8 cellular contexts compared by ENCODE assay signal in genomic region chr14:24195186-24196070, GRCh38. TPM values are rescaled to one million over a fixed set of nuclear protein-coding genes. Genes with fewer than 3 reads are reported as not detected.
DNase-seq lines count a peak whose midpoint lies in the region; ATAC-seq and TF ChIP-seq lines count a peak whose summit lies in the region.

A gene with protein sequence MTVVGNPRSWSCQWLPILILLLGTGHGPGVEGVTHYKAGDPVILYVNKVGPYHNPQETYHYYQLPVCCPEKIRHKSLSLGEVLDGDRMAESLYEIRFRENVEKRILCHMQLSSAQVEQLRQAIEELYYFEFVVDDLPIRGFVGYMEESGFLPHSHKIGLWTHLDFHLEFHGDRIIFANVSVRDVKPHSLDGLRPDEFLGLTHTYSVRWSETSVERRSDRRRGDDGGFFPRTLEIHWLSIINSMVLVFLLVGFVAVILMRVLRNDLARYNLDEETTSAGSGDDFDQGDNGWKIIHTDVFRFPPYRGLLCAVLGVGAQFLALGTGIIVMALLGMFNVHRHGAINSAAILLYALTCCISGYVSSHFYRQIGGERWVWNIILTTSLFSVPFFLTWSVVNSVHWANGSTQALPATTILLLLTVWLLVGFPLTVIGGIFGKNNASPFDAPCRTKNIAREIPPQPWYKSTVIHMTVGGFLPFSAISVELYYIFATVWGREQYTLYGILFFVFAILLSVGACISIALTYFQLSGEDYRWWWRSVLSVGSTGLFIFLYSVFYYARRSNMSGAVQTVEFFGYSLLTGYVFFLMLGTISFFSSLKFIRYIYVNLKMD (minus strand): TSS chr14:24195441. CDS start chr14:24195019, 422 bp downstream.

- H3K4me1 ChIP-seq in right cardiac atrium (ENCODE audit: control insufficient read depth, insufficient read depth, low read length) (no peaks in the 10 kb centered on the region), rectal smooth muscle tissue (ENCODE audit: control insufficient read depth, insufficient read depth, low read length) (peaks cover 14% of the 10 kb centered on the region), vagina (peaks cover 39% of the 10 kb centered on the region)

- H3K27ac ChIP-seq in angular gyrus (ENCODE audit: low read depth, low read length): peak within 1 kb of the TSS; percentile 95
- H3K27ac ChIP-seq in right cardiac atrium (ENCODE audit: low read length): peak within 1 kb of the TSS; percentile 88
- peak within 1 kb of the TSS; percentile 99 for H3K27ac ChIP-seq in rectal smooth muscle tissue (ENCODE audit: low read depth, low read length)
- H3K27ac ChIP-seq in vagina: peak within 1 kb of the TSS; percentile 95

- peak; percentile 92 for ATAC-seq in GM18498 (IDR thresholded peaks at IDR 0.05; ENCODE audit: unreplicated experiment)
- ATAC-seq in HG02852 (IDR thresholded peaks at IDR 0.05; ENCODE audit: unreplicated experiment): peak; percentile 86
- ATAC-seq in right cardiac atrium: peak; percentile 95

- no peaks in the 10 kb centered on the region for H3K27me3 ChIP-seq in right cardiac atrium (ENCODE audit: control insufficient read depth, insufficient read depth)
- no peaks in the 10 kb centered on the region for H3K27me3 ChIP-seq in rectal smooth muscle tissue (ENCODE audit: control insufficient read depth, insufficient read depth, low read length)
- no peaks in the 10 kb centered on the region for H3K27me3 ChIP-seq in vagina

- H3K4me3 ChIP-seq in right cardiac atrium (ENCODE audit: low read length) (peak within 1 kb of the TSS; percentile 73), rectal smooth muscle tissue (ENCODE audit: low read length) (peak within 1 kb of the TSS; percentile 95), vagina (peak within 1 kb of the TSS; percentile 65 to 72)

- peak in 1 of 2 donors; percentile 52 for TF ChIP-seq POLR2A in vagina (IDR thresholded peaks at IDR 0.05)

- intact Hi-C loops in right cardiac atrium (cut with DNase I): no loop called here
- intact Hi-C loops in vagina (cut with DNase I): no loop called here

- DNase-seq in NCI-H1436 treated with DMSO at 0.1 percent for 48 hours (lab: John Stamatoyannopoulos, UW) (peak; percentile 44), T-helper 2 cell (peak; percentile 70 to 95 (median 84)), right cardiac atrium (peak; percentile 94 to 96 (median 95)), vagina (ENCODE audit: extremely low spot score in 2 of 2) (peak in 1 of 2 donors; percentile 93)

- H3K36me3 ChIP-seq in rectal smooth muscle tissue (ENCODE audit: control insufficient read depth, insufficient read depth, low read length) (peaks cover 7% of the 10 kb centered on the region), vagina (peaks cover 0 to 13% of the 10 kb centered on the region in 2 donors)

- under 1% methylated on average over 89 of the region's 89 CpGs for WGBS in right cardiac atrium

- peak within 1 kb of the TSS; percentile 58 for H3K9ac ChIP-seq in rectal smooth muscle tissue (ENCODE audit: low read length)

- no peak for TF ChIP-seq CTCF in vagina (IDR thresholded peaks at IDR 0.05)

- no peaks in the 10 kb centered on the region for H3K9me3 ChIP-seq in right cardiac atrium (ENCODE audit: control insufficient read depth, low read length)
- no peaks in the 10 kb centered on the region for H3K9me3 ChIP-seq in vagina

RNA-seq across cellular contexts. Expression of the gene that starts here (rescaled TPM):
- total RNA-seq in right cardiac atrium: 10 to 100 TPM; 26.4 to 37.6 (median 30.4) TPM
- polyA plus RNA-seq in right cardiac atrium: 14.8 TPM
- total RNA-seq in vagina: 37.3 TPM
